26 cellular contexts compared by ENCODE assay signal in genomic region chr22:42383287-42383686, GRCh38. TPM values are rescaled to one million over a fixed set of nuclear protein-coding genes. Genes with fewer than 3 reads are reported as not detected.
"Had no signal": no experiment of that assay in that cellular context is flagged by ENCODE, and none has a peak within 500 bp of the region (broad histone marks: within the 10 kb centered on the region; RNA-seq: fewer than 3 reads in every experiment).

No MANE protein-coding gene starts in this region.

- H3K9me3 ChIP-seq: colonic mucosa, esophagus squamous epithelium, gastrocnemius medialis, heart right ventricle, left lung, lower lobe of right lung, mucosa of descending colon had no signal

- H3K27me3 ChIP-seq: colonic mucosa, esophagus squamous epithelium, gastrocnemius medialis, left lung had no signal

- H3K4me3 ChIP-seq: colonic mucosa, esophagus squamous epithelium, gastrocnemius medialis, heart right ventricle, left lung, lower lobe of right lung, mucosa of descending colon had no signal

- H3K27ac ChIP-seq: colonic mucosa, epithelial cell of prostate, esophagus squamous epithelium, gastrocnemius medialis, heart right ventricle, left lung, lower lobe of right lung had no signal

- DNase-seq: colonic mucosa; cortex of kidney; effector CD8-positive, alpha-beta T cell; effector memory CD8-positive, alpha-beta T cell; endodermal cell; erythroblast; esophagus squamous epithelium; foreskin fibroblast; foreskin melanocyte; gastrocnemius medialis; head of caudate nucleus; heart right ventricle; hippocampal formation; left cardiac atrium; left ventricle myocardium superior; lower lobe of right lung; mesenchymal stem cell; mucosa of descending colon; naive B cell had no signal

- H3K36me3 ChIP-seq: colonic mucosa, esophagus squamous epithelium, gastrocnemius medialis, lower lobe of right lung had no signal

- ATAC-seq: effector memory CD8-positive, alpha-beta T cell; esophagus mucosa; gastrocnemius medialis; heart right ventricle; left cardiac atrium; left lung; left ventricle myocardium superior; lower lobe of right lung; mucosa of descending colon had no signal

- H3K4me1 ChIP-seq: colonic mucosa, gastrocnemius medialis, heart right ventricle, left lung, lower lobe of right lung had no signal

RNA-seq across cellular contexts. Expression of gene NFAM1, which starts 48.9 kb away (rescaled TPM):
- total RNA-seq: glomerular endothelial cell, lung microvascular endothelial cell, myocyte had no signal
- polyA plus RNA-seq: keratinocyte had no signal
